ENCODE assay signal across 8 cellular contexts in genomic region chr12:7935773-7936581, GRCh38. TPM values are rescaled to one million over a fixed set of nuclear protein-coding genes. Genes with fewer than 3 reads are reported as not detected.
DNase-seq lines count a peak whose midpoint lies in the region; ATAC-seq and TF ChIP-seq lines count a peak whose summit lies in the region.

SLC2A3 (minus strand) TSS chr12:7936187; CDS start chr12:7936034, 153 bp downstream.

- intact Hi-C loops in ovary (cut with DNase I) (loop anchor here (2.0 to 10.0 kb wide), 5 partner anchors 35 to 309 kb away; no protein-coding TSS in a partner anchor), tibial artery (cut with DNase I; ENCODE audit: low total_unique reads) (loop anchor here (5.0 kb wide), 2 partner anchors 36 to 56 kb away; no protein-coding TSS in a partner anchor)

- H3K36me3 ChIP-seq in adipocyte (ENCODE audit: control insufficient read depth, insufficient read depth, low read length, severe bottlenecking) (peaks cover 21% of the 10 kb centered on the region), cardiac muscle cell (peaks cover 26% of the 10 kb centered on the region), ovary (no peaks in the 10 kb centered on the region), tibial artery (peaks cover 4 to 20% (median 15%) of the 10 kb centered on the region in 3 donors)

- H3K9ac ChIP-seq in adipocyte (ENCODE audit: low read length) = peak within 1 kb of the TSS; percentile 94

- H3K27ac ChIP-seq in cardiac muscle cell (peak within 1 kb of the TSS; percentile 79), ovary (peak within 1 kb of the TSS; percentile 18 to 54), tibial artery (peak within 1 kb of the TSS; percentile 72 to 78)

- H3K4me3 ChIP-seq in GM12875 (ENCODE audit: low read depth, low read length) = peak within 1 kb of the TSS; percentile 57
- H3K4me3 ChIP-seq in adipocyte (ENCODE audit: low read length) = peak within 1 kb of the TSS; percentile 90
- H3K4me3 ChIP-seq in cardiac muscle cell = peak within 1 kb of the TSS; percentile 87
- peak within 1 kb of the TSS; percentile 57 for H3K4me3 ChIP-seq in ovary
- H3K4me3 ChIP-seq in tibial artery = peak within 1 kb of the TSS; percentile 55 to 59

- peak; percentile 60 for DNase-seq in HK-2 (ENCODE audit: unreplicated experiment)
- DNase-seq in SW480 (ENCODE audit: low spot score) = peak; percentile 98
- peak; percentile 93 for DNase-seq in adipocyte (ENCODE audit: low read depth)
- DNase-seq in cardiac muscle cell (ENCODE audit: low read depth in 1 of 2, low spot score in 1 of 2) = peak; percentile 74 to 95
- peak; percentile 25 to 68 (median 51) for DNase-seq in ovary
- DNase-seq in tibial artery = peak; percentile 57 to 77

- no peak for TF ChIP-seq EP300 in ovary (IDR thresholded peaks at IDR 0.05)

- H3K27me3 ChIP-seq in adipocyte (replicated peaks; ENCODE audit: control insufficient read depth, insufficient read depth, low read length) = no peaks in the 10 kb centered on the region
- H3K27me3 ChIP-seq in cardiac muscle cell = no peaks in the 10 kb centered on the region
- H3K27me3 ChIP-seq in ovary = no peaks in the 10 kb centered on the region
- no peaks in the 10 kb centered on the region for H3K27me3 ChIP-seq in tibial artery

- peak; percentile 65 for TF ChIP-seq POLR2A in ovary (IDR thresholded peaks at IDR 0.05)

- ATAC-seq in HG03039 (IDR thresholded peaks at IDR 0.05; ENCODE audit: unreplicated experiment) = no peak

- H3K9me3 ChIP-seq in adipocyte (ENCODE audit: control insufficient read depth, low read length) = no peaks in the 10 kb centered on the region
- H3K9me3 ChIP-seq in cardiac muscle cell (ENCODE audit: low read depth) = no peaks in the 10 kb centered on the region
- no peaks in the 10 kb centered on the region for H3K9me3 ChIP-seq in ovary
- H3K9me3 ChIP-seq in tibial artery = no peaks in the 10 kb centered on the region

- WGBS in ovary, 3 donors = 1 to 2% (median 1%) methylated on average over 12 to 13 of the region's 13 CpGs

- TF ChIP-seq CTCF in GM12875 (IDR thresholded peaks at IDR 0.05; ENCODE audit: borderline replicate concordance, insufficient read depth, low read depth, low read length) (no peak), cardiac muscle cell (IDR thresholded peaks at IDR 0.05; ENCODE audit: low read depth, low read length) (no peak), ovary (IDR thresholded peaks at IDR 0.05) (peak in 1 of 3 donors; percentile 11), tibial artery (IDR thresholded peaks at IDR 0.05) (no peak)

- H3K4me1 ChIP-seq in adipocyte (ENCODE audit: control insufficient read depth, insufficient read depth, low read length) (peaks cover 29% of the 10 kb centered on the region), cardiac muscle cell (ENCODE audit: low read depth) (peaks cover 25% of the 10 kb centered on the region), ovary (ENCODE audit: insufficient read depth) (peaks cover 1% of the 10 kb centered on the region), tibial artery (peaks cover 0 to 28% (median 4%) of the 10 kb centered on the region in 4 donors)

RNA-seq across cellular contexts. Expression of gene SLC2A3, which starts in this region (rescaled TPM):
- total RNA-seq in cardiac muscle cell (251 and 267 TPM in 2 replicates), ovary (100 to 1,000 TPM in 1 of 7 donors, 10 to 100 TPM in 6; 24.0 to 100 (median 34.8) TPM)
- polyA plus RNA-seq in cardiac muscle cell (349 and 363 TPM in 2 replicates), ovary (10 to 100 TPM; 14.1 to 25.5 TPM)

Comparison
In these comparisons a context has a peak if more than half of its experiments do, and no peak if none do; other contexts are left out.
1. RNA of gene SLC2A3 (polyA plus RNA-seq): 349 to 363 TPM in cardiac muscle cell; 14.1 to 25.5 TPM in ovary; every median in the first group is over 10 times any median in the second.
2. Peak in every context shown above with its lines, with median percentiles within 50 percentile points of each other: H3K4me3 ChIP-seq, DNase-seq and H3K27ac ChIP-seq.